Comparison of ENCODE assay signal across 8 cellular contexts in genomic region chr21:32569261-32570230, GRCh38. TPM values are rescaled to one million over a fixed set of nuclear protein-coding genes. Genes with fewer than 3 reads are reported as not detected.
DNase-seq lines count a peak whose midpoint lies in the region; ATAC-seq, FAIRE-seq and TF ChIP-seq lines count a peak whose summit lies in the region.

No MANE protein-coding gene starts in this region.

- WGBS in right lobe of liver (ENCODE audit: insufficient coverage, low coverage, low lambda C conversion rate, missing lambda C conversion rate): 9% methylated on average over 26 of the region's 61 CpGs

- ATAC-seq in HG03460 (IDR thresholded peaks at IDR 0.05; ENCODE audit: unreplicated experiment) (peak; percentile 74), right lobe of liver (peak; percentile 95 to 96 (median 96))

- no peaks in the 10 kb centered on the region for H3K27me3 Mint-ChIP-seq in activated CD4-positive, alpha-beta memory T cell treated with anti-CD3 and anti-CD28 coated beads for 36 hours

- peaks cover 11% of the 10 kb centered on the region for H3K9me3 Mint-ChIP-seq in activated CD4-positive, alpha-beta memory T cell treated with anti-CD3 and anti-CD28 coated beads for 36 hours

- CTCF ChIA-PET in activated CD4-positive, alpha-beta memory T cell treated with anti-CD3 and anti-CD28 coated beads for 36 hours (lab: Charles Lee): interaction anchor here (0.6 to 3.9 kb wide), 24 partner anchors 8 to 285 kb away, joined by 3 to 43 read pairs (median 5); partner anchors contain the start of gene URB1

- H3K36me3 Mint-ChIP-seq in activated CD4-positive, alpha-beta memory T cell treated with anti-CD3 and anti-CD28 coated beads for 36 hours: peaks cover 3% of the 10 kb centered on the region

- H3K4me1 Mint-ChIP-seq in activated CD4-positive, alpha-beta memory T cell treated with anti-CD3 and anti-CD28 coated beads for 36 hours (ENCODE audit: low read depth): peaks cover 16% of the 10 kb centered on the region

- TF ChIP-seq POLR2A in right lobe of liver (IDR thresholded peaks at IDR 0.05): no peak

- peak; percentile 64 to 78 (median 70) for TF ChIP-seq CTCF in right lobe of liver (IDR thresholded peaks at IDR 0.05)

- no peaks in the 10 kb centered on the region for H3K27me3 ChIP-seq in right lobe of liver

- H3K9me3 ChIP-seq in right lobe of liver: no peaks in the 10 kb centered on the region

- H3K27ac Mint-ChIP-seq in activated CD4-positive, alpha-beta memory T cell treated with anti-CD3 and anti-CD28 coated beads for 36 hours: peak overlapping the region; percentile 66

- intact Hi-C loops in activated CD4-positive, alpha-beta memory T cell treated with anti-CD3 and anti-CD28 coated beads for 36 hours (cut with micrococcal nuclease): loop anchor here (1.0 to 5.0 kb wide), 4 partner anchors 33 to 166 kb away; no protein-coding TSS in a partner anchor
- intact Hi-C loops in right lobe of liver (cut with DNase I): no loop called here

- peak; percentile 35 for FAIRE-seq in GM19239 (lab: Jason Lieb, UNC)

- peak overlapping the region; percentile 55 to 66 (median 65) for H3K4me3 ChIP-seq in right lobe of liver

- peaks cover 0 to 4% (median 0%) of the 10 kb centered on the region in 4 donors for H3K4me1 ChIP-seq in right lobe of liver

- H3K4me3 Mint-ChIP-seq in activated CD4-positive, alpha-beta memory T cell treated with anti-CD3 and anti-CD28 coated beads for 36 hours: peak overlapping the region; percentile 80

- no peaks in the 10 kb centered on the region for H3K36me3 ChIP-seq in right lobe of liver

- peak; percentile 82 for DNase-seq in Ammon's horn (ENCODE audit: low spot score)
- peak; percentile 65 for DNase-seq in GM19239 (ENCODE audit: insufficient read length, low spot score)
- DNase-seq in NCI-H69 (lab: John Stamatoyannopoulos, UW): peak; percentile 89
- DNase-seq in activated CD4-positive, alpha-beta memory T cell treated with anti-CD3 and anti-CD28 coated beads for 36 hours: peak; percentile 88
- peak; percentile 83 for DNase-seq in ecto neural progenitor cell (ENCODE audit: low spot score)
- peak; percentile 76 to 81 (median 77) for DNase-seq in right lobe of liver
- peak; percentile 77 for DNase-seq in stimulated activated CD4-positive, alpha-beta T cell treated with anti-CD3 and anti-CD28 coated beads, Interleukin-4, amount 100 ng/mL, for 1 hour

- H3K27ac ChIP-seq in right lobe of liver: peak overlapping the region; percentile 40 to 66 (median 65)

- POLR2A ChIA-PET in activated CD4-positive, alpha-beta memory T cell treated with anti-CD3 and anti-CD28 coated beads for 36 hours (lab: Charles Lee): interaction anchor here (0.8 to 1.0 kb wide), 3 partner anchors 158 to 178 kb away, joined by 3 to 8 read pairs (median 3); partner anchors contain the start of gene EVA1C

RNA-seq across cellular contexts. Expression of gene TCP10L, which starts 15.8 kb away (rescaled TPM):
- under 1 TPM; 0.50 to 0.65 TPM for total RNA-seq in activated CD4-positive, alpha-beta memory T cell treated with anti-CD3 and anti-CD28 coated beads for 36 hours
- total RNA-seq in right lobe of liver: 1 to 10 TPM; 1.5 to 7.1 (median 3.8) TPM

RNA-seq across cellular contexts. Expression of gene CFAP298, which starts 42.6 kb away (rescaled TPM):
- 10 to 100 TPM; 39.4 to 41.8 TPM for total RNA-seq in activated CD4-positive, alpha-beta memory T cell treated with anti-CD3 and anti-CD28 coated beads for 36 hours
- 10 to 100 TPM in 5 of 6 experiments, 1 to 10 TPM in 1; 8.6 to 15.3 (median 11.6) TPM for total RNA-seq in right lobe of liver

Comparison
In these comparisons a context has a peak if more than half of its experiments do, and no peak if none do; other contexts are left out.
1. Peak in every context shown above with its lines: DNase-seq, ATAC-seq, H3K4me3 ChIP-seq and H3K27ac ChIP-seq.